21 cellular contexts compared by ENCODE assay signal in genomic region chr6:168016756-168017525, GRCh38. TPM values are rescaled to one million over a fixed set of nuclear protein-coding genes. Genes with fewer than 3 reads are reported as not detected.
DNase-seq lines count a peak whose midpoint lies in the region; ATAC-seq, FAIRE-seq and TF ChIP-seq lines count a peak whose summit lies in the region.
"Had no signal": no experiment of that assay in that cellular context is flagged by ENCODE, and none has a peak within 500 bp of the region (broad histone marks: within the 10 kb centered on the region; RNA-seq: fewer than 3 reads in every experiment).

No MANE protein-coding gene starts in this region.

- POLR2A ChIA-PET in HepG2 (lab: Yijun Ruan, JAX) = no interaction called here

- in situ Hi-C loops in HepG2 (cut with HindIII; ENCODE audit: extremely low pct_ligation_motif_present, low pct_unique_long_range_greater_than_20kb) = no loop called here

- intact Hi-C loops in HepG2 (cut with micrococcal nuclease; ENCODE audit: unreplicated experiment) = no loop called here
- intact Hi-C loops in sigmoid colon (cut with DNase I) = no loop called here
- intact Hi-C loops in activated CD4-positive, alpha-beta T cell treated with anti-CD3 and anti-CD28 coated beads, Interleukin-2, amount 10 ng/mL, durations not matched to agents 24 days and 14 days (cut with micrococcal nuclease) = no loop called here

- H3K9ac ChIP-seq in HepG2 (ENCODE audit: insufficient read depth, low read depth, low read length) = no peak overlapping the region

- H3K4me3 ChIP-seq in HepG2 (replicated peaks in 1 of 3; ENCODE audit: insufficient read depth in 1 of 3, low read depth in 2 of 3, low read length in 3 of 3) (no peak overlapping the region), sigmoid colon (no peak overlapping the region)
- H3K4me3 ChIP-seq: ovary, suprapubic skin had no signal

- H3K36me3 ChIP-seq in HepG2 (replicated peaks in 1 of 2; ENCODE audit: control insufficient read depth in 1 of 2, insufficient read depth in 2 of 2, low read length in 2 of 2) = no peaks in the 10 kb centered on the region
- no peaks in the 10 kb centered on the region for H3K36me3 ChIP-seq in sigmoid colon
- H3K36me3 ChIP-seq: ovary, suprapubic skin had no signal

- no peak overlapping the region for H3K4me3 Mint-ChIP-seq in activated CD4-positive, alpha-beta T cell treated with anti-CD3 and anti-CD28 coated beads, Interleukin-2, amount 10 ng/mL, durations not matched to agents 24 days and 14 days
- H3K4me3 Mint-ChIP-seq: brain had no signal

- no peaks in the 10 kb centered on the region for H3K36me3 Mint-ChIP-seq in activated CD4-positive, alpha-beta T cell treated with anti-CD3 and anti-CD28 coated beads, Interleukin-2, amount 10 ng/mL, durations not matched to agents 24 days and 14 days (ENCODE audit: low read depth)

- H3K9me3 ChIP-seq in HepG2 (ENCODE audit: low read length) = peaks cover 8% of the 10 kb centered on the region
- peaks cover 0 to 5% (median 2%) of the 10 kb centered on the region in 4 donors for H3K9me3 ChIP-seq in sigmoid colon
- H3K9me3 ChIP-seq: ovary, suprapubic skin had no signal

- 72% methylated on average over 16 of the region's 18 CpGs for WGBS in HepG2 (ENCODE audit: low lambda C conversion rate)
- 80 to 87% methylated on average over 18 of the region's 18 CpGs for WGBS in sigmoid colon, 2 donors

- DNase-seq in RPMI8226 (peak; percentile 66), ecto neural progenitor cell (ENCODE audit: low spot score) (peak; percentile 36), HepG2 (ENCODE audit: low spot score) (no peak), superior temporal gyrus (ENCODE audit: extremely low spot score) (peak; percentile 40), NCI-H1694 (lab: John Stamatoyannopoulos, UW) (no peak), sigmoid colon (no peak)
- DNase-seq in activated CD8-positive, alpha-beta memory T cell treated with anti-CD3 and anti-CD28 coated beads for 24 hours = no peak
- no peak for DNase-seq in activated CD4-positive, alpha-beta T cell treated with anti-CD3 and anti-CD28 coated beads, Interleukin-2, amount 10 ng/mL, durations not matched to agents 24 days and 14 days
- DNase-seq: activated CD4-positive, alpha-beta T cell treated with anti-CD3 and anti-CD28 coated beads, Interleukin-2, amount 50 U/mL, for 1 hour; activated naive CD4-positive, alpha-beta T cell; activated T-cell treated with anti-CD3 and anti-CD28 coated beads for 4 hours; Caco-2; EL; hippocampal formation; left cardiac atrium; NCI-H187 treated with DMSO at 0.1 percent for 48 hours; NCI-H510A treated with DMSO at 0.1 percent for 48 hours; stimulated activated CD4-positive, alpha-beta T cell treated with anti-CD3 and anti-CD28 coated beads, Interleukin-2, amount 100 ng/mL, for 48 hours had no signal

- TF ChIP-seq POLR2A in HepG2 (IDR thresholded peaks at IDR 0.05; ENCODE audit: insufficient read depth in 1 of 2, low read depth in 2 of 2, low read length in 2 of 2) = no peak
- TF ChIP-seq POLR2A in sigmoid colon (IDR thresholded peaks at IDR 0.05) = no peak

- H3K79me2 ChIP-seq in HepG2 (ENCODE audit: insufficient read depth, low read length) = no peaks in the 10 kb centered on the region

- no peak for FAIRE-seq in HepG2 (lab: Jason Lieb, UNC)

- no peak overlapping the region for H3K27ac Mint-ChIP-seq in activated CD4-positive, alpha-beta T cell treated with anti-CD3 and anti-CD28 coated beads, Interleukin-2, amount 10 ng/mL, durations not matched to agents 24 days and 14 days

- no peak overlapping the region for H3K4me2 ChIP-seq in HepG2 (ENCODE audit: low read depth, low read length)

- no peaks in the 10 kb centered on the region for H3K4me1 Mint-ChIP-seq in activated CD4-positive, alpha-beta T cell treated with anti-CD3 and anti-CD28 coated beads, Interleukin-2, amount 10 ng/mL, durations not matched to agents 24 days and 14 days

- no TSS peak for BruUV-seq in HepG2 (replicated peaks; lab: Mats Ljungman, UMichigan)

- no peak for TF ChIP-seq RAD21 in HepG2 (CRISPR knock-in tag; IDR thresholded peaks at IDR 0.05)

- H4K20me1 ChIP-seq in HepG2 (ENCODE audit: insufficient read depth, low read length) = no peaks in the 10 kb centered on the region

- TF ChIP-seq EP300 in HepG2 (IDR thresholded peaks at IDR 0.05; ENCODE audit: low read depth in 2 of 2, low read length in 2 of 2) = no peak
- no peak for TF ChIP-seq EP300 in HepG2 (CRISPR knock-in tag; IDR thresholded peaks at IDR 0.05; ENCODE audit: borderline replicate concordance)
- TF ChIP-seq EP300 in sigmoid colon (IDR thresholded peaks at IDR 0.05) = no peak

- H2AFZ ChIP-seq in HepG2 (ENCODE audit: low read length) = no peak overlapping the region

- CTCF ChIA-PET in HepG2 (lab: Yijun Ruan, JAX; ENCODE audit: low intra/inter-chr PET ratio, low total read pairs) = no interaction called here

- H3K27ac ChIP-seq in HepG2 (ENCODE audit: extremely low read length, insufficient read depth, low read length) = no peak overlapping the region
- H3K27ac ChIP-seq in sigmoid colon = no peak overlapping the region
- H3K27ac ChIP-seq: ovary, suprapubic skin had no signal

- H3K4me1 ChIP-seq in HepG2 (ENCODE audit: insufficient read depth, low read length) (peaks cover 29% of the 10 kb centered on the region), sigmoid colon (no peaks in the 10 kb centered on the region)
- H3K4me1 ChIP-seq: Caco-2 had no signal

- ATAC-seq in HepG2 = no peak
- ATAC-seq: left cardiac atrium had no signal

- peaks cover 7% of the 10 kb centered on the region for H3K9me3 Mint-ChIP-seq in activated CD4-positive, alpha-beta T cell treated with anti-CD3 and anti-CD28 coated beads, Interleukin-2, amount 10 ng/mL, durations not matched to agents 24 days and 14 days

- TF ChIP-seq CTCF in HepG2 (CRISPR knock-in tag; IDR thresholded peaks at IDR 0.05) (no peak), sigmoid colon (IDR thresholded peaks at IDR 0.05) (no peak)

- H3K27me3 Mint-ChIP-seq in activated CD4-positive, alpha-beta T cell treated with anti-CD3 and anti-CD28 coated beads, Interleukin-2, amount 10 ng/mL, durations not matched to agents 24 days and 14 days = no peaks in the 10 kb centered on the region

- H3K27me3 ChIP-seq in HepG2 (ENCODE audit: control insufficient read depth in 1 of 2, insufficient read depth in 2 of 2, low read length in 2 of 2) = peaks cover 2 to 19% of the 10 kb centered on the region in 2 experiments; a peak in 3 of 5 replicates
- peaks cover 0 to 6% (median 0%) of the 10 kb centered on the region in 3 donors for H3K27me3 ChIP-seq in sigmoid colon
- H3K27me3 ChIP-seq: ovary had no signal

TF ChIP-seq in HepG2, 621 proteins besides CTCF, POLR2A, EP300 and RAD21:
- TF ChIP-seq, protein P1, sequence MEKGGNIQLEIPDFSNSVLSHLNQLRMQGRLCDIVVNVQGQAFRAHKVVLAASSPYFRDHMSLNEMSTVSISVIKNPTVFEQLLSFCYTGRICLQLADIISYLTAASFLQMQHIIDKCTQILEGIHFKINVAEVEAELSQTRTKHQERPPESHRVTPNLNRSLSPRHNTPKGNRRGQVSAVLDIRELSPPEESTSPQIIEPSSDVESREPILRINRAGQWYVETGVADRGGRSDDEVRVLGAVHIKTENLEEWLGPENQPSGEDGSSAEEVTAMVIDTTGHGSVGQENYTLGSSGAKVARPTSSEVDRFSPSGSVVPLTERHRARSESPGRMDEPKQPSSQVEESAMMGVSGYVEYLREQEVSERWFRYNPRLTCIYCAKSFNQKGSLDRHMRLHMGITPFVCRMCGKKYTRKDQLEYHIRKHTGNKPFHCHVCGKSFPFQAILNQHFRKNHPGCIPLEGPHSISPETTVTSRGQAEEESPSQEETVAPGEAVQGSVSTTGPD (CRISPR knock-in tag; IDR thresholded peaks at IDR 0.05) = no peak
- TF ChIP-seq MAFF (IDR thresholded peaks at IDR 0.05; ENCODE audit: low read depth, low read length) = peak; percentile 23; the same call in 1 of the 2 replicates
- TF ChIP-seq MAFK (conservative IDR thresholded peaks at IDR 0.05 in 1 of 2, IDR thresholded peaks at IDR 0.05 in 1 of 2; ENCODE audit: low read length in 2 of 2) = peak; percentile 37 to 57; a peak in 3 of 4 replicates
- no peak for TF ChIP-seq EED (CRISPR knock-in tag; IDR thresholded peaks at IDR 0.05)

RNA-seq across cellular contexts. Expression of gene KIF25, which starts 19.5 kb away (rescaled TPM):
- total RNA-seq in HepG2 (2016; rRNA removed; fragmentation: Illumina TruSeq; extraction: Trizol) = not detected in 2 replicates
- total RNA-seq in HepG2 (2016; cell fraction: cytosol; rRNA removed; fragmentation: Illumina TruSeq; extraction: Trizol; ENCODE audit: low read depth) = not detected in 2 replicates
- total RNA-seq in HepG2 (2016; cell fraction: insoluble cytoplasmic fraction; rRNA removed; fragmentation: Illumina TruSeq; extraction: Trizol) = not detected in 2 replicates
- not detected in 2 replicates for total RNA-seq in HepG2 (2016; cell fraction: membrane; rRNA removed; fragmentation: Illumina TruSeq; extraction: Trizol)
- not detected in 2 replicates for total RNA-seq in HepG2 (2016; cell fraction: nucleus; rRNA removed; fragmentation: Illumina TruSeq; extraction: Trizol)
- polyA plus RNA-seq in HepG2 (2011; rRNA removed) = not detected in 2 replicates
- polyA plus RNA-seq in HepG2 (2011; cell fraction: cytosol; rRNA removed) = not detected in 2 replicates
- not detected in 2 replicates for polyA plus RNA-seq in HepG2 (2011; cell fraction: nucleus; rRNA removed)
- not detected in 2 replicates for polyA plus RNA-seq in HepG2 (2012)
- not detected in 2 replicates for polyA plus RNA-seq in HepG2 (2016; cell fraction: cytosol; fragmentation: Illumina TruSeq; extraction: Trizol; ENCODE audit: low read depth)
- polyA plus RNA-seq in HepG2 (2016; cell fraction: insoluble cytoplasmic fraction; fragmentation: Illumina TruSeq; extraction: Trizol; ENCODE audit: low read depth) = not detected in 2 replicates
- not detected in 2 replicates for polyA plus RNA-seq in HepG2 (2016; cell fraction: membrane; fragmentation: Illumina TruSeq; extraction: Trizol; ENCODE audit: low read depth)
- polyA plus RNA-seq in HepG2 (2016; cell fraction: nucleus; fragmentation: Illumina TruSeq; extraction: Trizol; ENCODE audit: insufficient read depth, low read depth) = not detected in 2 replicates
- not detected in 2 replicates for polyA minus RNA-seq in HepG2 (2011; rRNA and poly(A)+ RNA removed; ENCODE audit: low replicate concordance)
- not detected in 2 replicates for polyA minus RNA-seq in HepG2 (2011; cell fraction: cytosol; rRNA and poly(A)+ RNA removed)
- not detected in 2 replicates for polyA minus RNA-seq in HepG2 (2011; cell fraction: nucleus; rRNA and poly(A)+ RNA removed)
- total RNA-seq in sigmoid colon = under 1 TPM in 1 of 4 donors, not detected in 3; 0.54 TPM
- polyA plus RNA-seq in sigmoid colon = under 1 TPM in 1 of 3 donors, not detected in 2; 0.50 TPM
- total RNA-seq in activated CD4-positive, alpha-beta T cell treated with anti-CD3 and anti-CD28 coated beads, Interleukin-2, amount 10 ng/mL, durations not matched to agents 24 days and 14 days = not detected in 2 replicates
- total RNA-seq: Caco-2 had no signal

Comparison
In these comparisons a context has a peak if more than half of its experiments do, and no peak if none do; other contexts are left out.
1. DNase-seq: peak in RPMI8226 (single experiment), ecto neural progenitor cell (single experiment) and superior temporal gyrus (single experiment); none in HepG2 (single experiment), NCI-H1694 (single experiment), sigmoid colon (single experiment), activated CD8-positive, alpha-beta memory T cell treated with anti-CD3 and anti-CD28 coated beads for 24 hours (single experiment) and activated CD4-positive, alpha-beta T cell treated with anti-CD3 and anti-CD28 coated beads, Interleukin-2, amount 10 ng/mL, durations not matched to agents 24 days and 14 days (single experiment).